In the genomic region with DNA sequence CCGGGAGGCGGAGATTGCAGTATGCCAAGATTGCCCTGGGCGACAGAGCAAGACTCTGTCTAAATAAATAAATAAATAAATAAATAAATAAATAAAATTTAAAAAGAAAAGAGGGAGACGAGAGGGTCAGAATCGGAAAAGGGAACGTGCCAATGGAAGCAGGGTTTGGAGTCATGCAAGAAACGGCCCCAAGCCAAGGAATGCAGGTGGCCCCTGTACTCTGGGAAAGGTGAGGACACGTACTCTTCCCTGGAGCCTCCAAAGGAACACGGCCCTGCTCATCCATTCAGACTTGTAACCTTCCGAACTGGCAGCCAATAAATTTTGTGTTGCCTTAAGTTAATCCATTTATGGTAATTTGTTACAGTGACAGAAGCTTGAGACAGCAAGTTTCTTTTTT, we compare ENCODE assay signal across 11 cellular contexts. TPM values are rescaled to one million over a fixed set of nuclear protein-coding genes. Genes with fewer than 3 reads are reported as not detected.
"Had no signal": no experiment of that assay in that cellular context is flagged by ENCODE, and none has a peak within 500 bp of the region (broad histone marks: within the 10 kb centered on the region; RNA-seq: fewer than 3 reads in every experiment).

No MANE protein-coding gene starts in this region.

- H3K36me3 ChIP-seq: HAP-1 had no signal

- H3K27ac ChIP-seq: GM23248, HL-60 had no signal

- ATAC-seq: HCT116, HepG2 had no signal

- DNase-seq: GM23248, GOT3, H7, HFFc6 had no signal

- H3K4me3 ChIP-seq: GM23248, HAP-1 had no signal

- H3K9me3 ChIP-seq: HAP-1 had no signal

- FAIRE-seq: HepG2 had no signal

- H3K4me1 ChIP-seq: HAP-1 had no signal

RNA-seq across cellular contexts. Expression of a gene that starts 19.9 kb away (rescaled TPM):
- total RNA-seq: GM23248, H4, HepG2, HT1080 had no signal
- polyA plus RNA-seq: GM23248, HepG2, IgD-negative memory B cell had no signal

RNA-seq across cellular contexts. Expression of a gene that starts 22.8 kb away (rescaled TPM):
- total RNA-seq: H4, HT1080 had no signal
- polyA plus RNA-seq: IgD-negative memory B cell had no signal

RNA-seq across cellular contexts. Expression of a gene that starts 35.2 kb away (rescaled TPM):
- total RNA-seq: H4, HT1080 had no signal
- polyA plus RNA-seq: HepG2, IgD-negative memory B cell had no signal

RNA-seq across cellular contexts. Expression of a gene that starts 47.1 kb away (rescaled TPM):
- total RNA-seq: H4, HepG2, HT1080 had no signal
- polyA plus RNA-seq: HepG2, IgD-negative memory B cell had no signal
